ENCODE assay signal across 8 cellular contexts in genomic region chr5:154850255-154851062, GRCh38. TPM values are rescaled to one million over a fixed set of nuclear protein-coding genes. Genes with fewer than 3 reads are reported as not detected.
DNase-seq lines count a peak whose midpoint lies in the region; ATAC-seq and TF ChIP-seq lines count a peak whose summit lies in the region.

Gene FAXDC2, minus strand, starts transcription at chr5:154850603. Its CDS starts 12,425 bp downstream, at chr5:154838178.

- TF ChIP-seq CTCF in foreskin keratinocyte (conservative IDR thresholded peaks at IDR 0.05) (no peak), nephron (IDR thresholded peaks at IDR 0.05; ENCODE audit: unreplicated experiment in 3 of 3) (no peak)

- no peaks in the 10 kb centered on the region for H3K9me3 Mint-ChIP-seq in nephron

- ATAC-seq in T-helper 17 cell (no peak), foreskin keratinocyte (peak; percentile 86), GM21576 (IDR thresholded peaks at IDR 0.05; ENCODE audit: unreplicated experiment) (no peak), HG03457 (IDR thresholded peaks at IDR 0.05; ENCODE audit: unreplicated experiment) (no peak)

- H3K27ac Mint-ChIP-seq in T-helper 17 cell (peak within 1 kb of the TSS; percentile 41), nephron (peak within 1 kb of the TSS; percentile 91 to 96 (median 95))

- H3K27ac ChIP-seq in foreskin keratinocyte: no peak within 1 kb of the TSS

- H3K4me3 Mint-ChIP-seq in T-helper 17 cell (no peak within 1 kb of the TSS), nephron (peak within 1 kb of the TSS; percentile 84 to 90 (median 89))

- H3K36me3 Mint-ChIP-seq in T-helper 17 cell (ENCODE audit: low read depth) (no peaks in the 10 kb centered on the region), nephron (ENCODE audit: low read depth) (peaks cover 4% of the 10 kb centered on the region)

- peaks cover 3% of the 10 kb centered on the region for H3K4me1 ChIP-seq in foreskin keratinocyte

- H3K4me1 Mint-ChIP-seq in T-helper 17 cell: peaks cover 4% of the 10 kb centered on the region
- peaks cover 28% of the 10 kb centered on the region for H3K4me1 Mint-ChIP-seq in nephron

- H3K9me3 ChIP-seq in T-helper 17 cell (ENCODE audit: control insufficient read depth, low read length, poor library complexity, severe bottlenecking): no peaks in the 10 kb centered on the region

- peak; percentile 93 for DNase-seq in ELF-1 (ENCODE audit: low read depth, low spot score)
- no peak for DNase-seq in T-helper 17 cell
- peak in 1 of 2 donors; percentile 27 for DNase-seq in foreskin keratinocyte
- no peak for DNase-seq in NCI-H1105 treated with DMSO at 0.1 percent for 48 hours (lab: John Stamatoyannopoulos, UW)
- DNase-seq in GF-D8 (lab: John Stamatoyannopoulos, UW): no peak

- no peaks in the 10 kb centered on the region for H3K27me3 ChIP-seq in foreskin keratinocyte

- no peaks in the 10 kb centered on the region for H3K27me3 Mint-ChIP-seq in T-helper 17 cell
- no peaks in the 10 kb centered on the region for H3K27me3 Mint-ChIP-seq in nephron (ENCODE audit: low read depth)

RNA-seq across cellular contexts. Expression of gene FAXDC2, which starts in this region (rescaled TPM):
- total RNA-seq in T-helper 17 cell (10 to 100 TPM in 1 of 2 donors, 1 to 10 TPM in 1; 1.1 to 36.8 TPM), foreskin keratinocyte (4.4 and 4.7 TPM in 2 replicates)
- 2.2 and 2.4 TPM in 2 replicates for polyA plus RNA-seq in foreskin keratinocyte
